ENCODE assay signal across 7 cellular contexts in genomic region chr16:2778692-2778958, GRCh38. TPM values are rescaled to one million over a fixed set of nuclear protein-coding genes. Genes with fewer than 3 reads are reported as not detected.
DNase-seq lines count a peak whose midpoint lies in the region; ATAC-seq and TF ChIP-seq lines count a peak whose summit lies in the region.
"Had no signal": no experiment of that assay in that cellular context is flagged by ENCODE, and none has a peak within 500 bp of the region (broad histone marks: within the 10 kb centered on the region; RNA-seq: fewer than 3 reads in every experiment).

No MANE protein-coding gene starts in this region.

- H3K27me3 ChIP-seq in ovary = no peaks in the 10 kb centered on the region

- peak overlapping the region; percentile 93 for H3K4me3 Mint-ChIP-seq in Calu3 (ENCODE audit: low read depth, unreplicated experiment)
- H3K4me3 Mint-ChIP-seq in activated CD4-positive, alpha-beta memory T cell treated with anti-CD3 and anti-CD28 coated beads, Interleukin-2, amount 10 ng/mL, durations not matched to agents 7 days and 5 days = peak overlapping the region; percentile 88
- peak overlapping the region; percentile 88 to 97 (median 93) for H3K4me3 Mint-ChIP-seq in naive B cell

- TF ChIP-seq EP300 in ovary (IDR thresholded peaks at IDR 0.05) = no peak

- no peaks in the 10 kb centered on the region for H3K36me3 ChIP-seq in ovary

- H3K4me1 ChIP-seq in ovary (ENCODE audit: insufficient read depth) = peaks cover 16% of the 10 kb centered on the region

- no peak for TF ChIP-seq POLR2A in ovary (IDR thresholded peaks at IDR 0.05)

- ATAC-seq in naive B cell (ENCODE audit: low read depth in 2 of 2) (no peak), GM19395 (IDR thresholded peaks at IDR 0.05; ENCODE audit: unreplicated experiment) (no peak)

- BruUV-seq in Calu3 (replicated peaks; lab: Mats Ljungman, UMichigan) = no TSS peak

- H3K9me3 ChIP-seq in ovary = no peaks in the 10 kb centered on the region

- CTCF ChIA-PET in Calu3 (lab: Charles Lee) = interaction anchor here (0.7 to 1.2 kb wide), 2 partner anchors 9 to 45 kb away, joined by 3 read pairs; partner anchors contain the start of gene PRSS33
- CTCF ChIA-PET in activated CD4-positive, alpha-beta memory T cell treated with anti-CD3 and anti-CD28 coated beads, Interleukin-2, amount 10 ng/mL, durations not matched to agents 7 days and 5 days (lab: Charles Lee) = interaction anchor here (0.8 to 2.0 kb wide), 3 partner anchors 90 to 139 kb away, joined by 3 to 14 read pairs (median 3); no protein-coding TSS in a partner anchor

- H3K27me3 Mint-ChIP-seq in Calu3 (ENCODE audit: unreplicated experiment) (no peaks in the 10 kb centered on the region), naive B cell (no peaks in the 10 kb centered on the region)
- no peaks in the 10 kb centered on the region for H3K27me3 Mint-ChIP-seq in activated CD4-positive, alpha-beta memory T cell treated with anti-CD3 and anti-CD28 coated beads, Interleukin-2, amount 10 ng/mL, durations not matched to agents 7 days and 5 days

- H3K27ac ChIP-seq in ovary = peak overlapping the region in 1 of 2 donors; percentile 98

- H3K36me3 Mint-ChIP-seq in Calu3 (ENCODE audit: insufficient read depth, unreplicated experiment) (peaks cover 53% of the 10 kb centered on the region), naive B cell (no peaks in the 10 kb centered on the region)
- H3K36me3 Mint-ChIP-seq in activated CD4-positive, alpha-beta memory T cell treated with anti-CD3 and anti-CD28 coated beads, Interleukin-2, amount 10 ng/mL, durations not matched to agents 7 days and 5 days (ENCODE audit: low read depth) = peaks cover 13% of the 10 kb centered on the region

- TF ChIP-seq CTCF in Calu3 (IDR thresholded peaks at IDR 0.05; ENCODE audit: unreplicated experiment) = no peak
- no peak for TF ChIP-seq CTCF in ovary (IDR thresholded peaks at IDR 0.05)

- peak overlapping the region; percentile 89 for H3K27ac Mint-ChIP-seq in Calu3 (ENCODE audit: unreplicated experiment)
- H3K27ac Mint-ChIP-seq in activated CD4-positive, alpha-beta memory T cell treated with anti-CD3 and anti-CD28 coated beads, Interleukin-2, amount 10 ng/mL, durations not matched to agents 7 days and 5 days = peak overlapping the region; percentile 96
- H3K27ac Mint-ChIP-seq in naive B cell = peak overlapping the region in 5 of 6 donors; percentile 95 to 98 (median 97)

- intact Hi-C loops in Calu3 (cut with micrococcal nuclease; ENCODE audit: unreplicated experiment) = loop anchor here (5.0 kb wide), 2 partner anchors 44 to 59 kb away; no protein-coding TSS in a partner anchor
- intact Hi-C loops in ovary (cut with DNase I) = no loop called here

- DNase-seq in Calu3 (no peak), naive B cell (no peak), ovary (no peak), NCI-H2029 treated with DMSO at 0.1 percent for 48 hours (lab: John Stamatoyannopoulos, UW) (no peak)
- DNase-seq in activated CD4-positive, alpha-beta memory T cell treated with anti-CD3 and anti-CD28 coated beads, Interleukin-2, amount 10 ng/mL, durations not matched to agents 7 days and 5 days = no peak

- POLR2A ChIA-PET in activated CD4-positive, alpha-beta memory T cell treated with anti-CD3 and anti-CD28 coated beads, Interleukin-2, amount 10 ng/mL, durations not matched to agents 7 days and 5 days (lab: Charles Lee) = interaction anchor here (1.0 to 8.1 kb wide), 11 partner anchors 11 to 1358 kb away, joined by 3 to 114 read pairs (median 7); partner anchors contain the start of genes AMDHD2, KCTD5, PRSS27 and SRRM2

- no peak overlapping the region for H3K4me3 ChIP-seq in ovary

- 93 to 96% (median 95%) methylated on average over 12 of the region's 12 CpGs for WGBS in ovary, 3 donors

- H3K4me1 Mint-ChIP-seq in Calu3 (ENCODE audit: low read depth, unreplicated experiment) (peaks cover 11% of the 10 kb centered on the region), naive B cell (peaks cover 14 to 41% (median 23%) of the 10 kb centered on the region in 3 donors)
- H3K4me1 Mint-ChIP-seq in activated CD4-positive, alpha-beta memory T cell treated with anti-CD3 and anti-CD28 coated beads, Interleukin-2, amount 10 ng/mL, durations not matched to agents 7 days and 5 days = peaks cover 25% of the 10 kb centered on the region

- H3K9me3 Mint-ChIP-seq in Calu3 (ENCODE audit: low read depth, unreplicated experiment) (no peaks in the 10 kb centered on the region), naive B cell (no peaks in the 10 kb centered on the region)
- H3K9me3 Mint-ChIP-seq in activated CD4-positive, alpha-beta memory T cell treated with anti-CD3 and anti-CD28 coated beads, Interleukin-2, amount 10 ng/mL, durations not matched to agents 7 days and 5 days = no peaks in the 10 kb centered on the region

RNA-seq across cellular contexts. Expression of gene ELOB, which starts 1.5 kb away (rescaled TPM):
- 269 TPM in 2 replicates for total RNA-seq in Calu3 (2022)
- total RNA-seq in activated CD4-positive, alpha-beta memory T cell treated with anti-CD3 and anti-CD28 coated beads, Interleukin-2, amount 10 ng/mL, durations not matched to agents 7 days and 5 days = 100 to 1,000 TPM; 141 to 150 TPM
- polyA plus RNA-seq in naive B cell (ENCODE audit: low read depth in 6 of 6) = 100 to 1,000 TPM; 159 to 241 (median 203) TPM
- total RNA-seq in ovary = 100 to 1,000 TPM; 136 to 498 (median 172) TPM
- polyA plus RNA-seq in ovary = 100 to 1,000 TPM in 1 of 2 donors, 1 to 10 TPM in 1; 8.9 to 385 TPM

RNA-seq across cellular contexts. Expression of gene PRSS33, which starts 8.7 kb away (rescaled TPM):
- 7.9 and 13.2 TPM in 2 replicates for total RNA-seq in Calu3 (2022)
- not detected for total RNA-seq in activated CD4-positive, alpha-beta memory T cell treated with anti-CD3 and anti-CD28 coated beads, Interleukin-2, amount 10 ng/mL, durations not matched to agents 7 days and 5 days
- not detected for polyA plus RNA-seq in naive B cell (ENCODE audit: low read depth in 6 of 6)
- total RNA-seq in ovary = 10 to 100 TPM in 1 of 7 donors, 1 to 10 TPM in 1, under 1 TPM in 3, not detected in 2; 0.36 to 26.8 (median 0.82) TPM
- polyA plus RNA-seq in ovary = not detected
- total RNA-seq: myocyte had no signal

RNA-seq across cellular contexts. Expression of gene PRSS41, which starts 19.6 kb away (rescaled TPM):
- total RNA-seq in Calu3 (2022) (not detected in 2 replicates), ovary (under 1 TPM in 1 of 7 donors, not detected in 6; 0.20 TPM)
- total RNA-seq in activated CD4-positive, alpha-beta memory T cell treated with anti-CD3 and anti-CD28 coated beads, Interleukin-2, amount 10 ng/mL, durations not matched to agents 7 days and 5 days = not detected
- polyA plus RNA-seq in naive B cell (ENCODE audit: low read depth in 6 of 6) (not detected), ovary (not detected)
- total RNA-seq: myocyte had no signal

RNA-seq across cellular contexts. Expression of gene SRRM2, which starts 26.2 kb away (rescaled TPM):
- total RNA-seq in Calu3 (2022) (870 and 905 TPM in 2 replicates), ovary (100 to 1,000 TPM; 300 to 736 (median 470) TPM)
- 100 to 1,000 TPM; 520 to 539 TPM for total RNA-seq in activated CD4-positive, alpha-beta memory T cell treated with anti-CD3 and anti-CD28 coated beads, Interleukin-2, amount 10 ng/mL, durations not matched to agents 7 days and 5 days
- polyA plus RNA-seq in naive B cell (ENCODE audit: low read depth in 6 of 6) (100 to 1,000 TPM in 1 of 6 donors, 10 to 100 TPM in 5; 25.0 to 147 (median 45.1) TPM), ovary (100 to 1,000 TPM; 524 to 602 TPM)

RNA-seq across cellular contexts. Expression of gene PRSS21, which starts 38.4 kb away (rescaled TPM):
- total RNA-seq in Calu3 (2022) (not detected in 2 replicates), ovary (1 to 10 TPM in 3 of 7 donors, under 1 TPM in 1, not detected in 3; 0.87 to 9.3 (median 2.4) TPM)
- 1 to 10 TPM; 3.0 to 4.0 TPM for total RNA-seq in activated CD4-positive, alpha-beta memory T cell treated with anti-CD3 and anti-CD28 coated beads, Interleukin-2, amount 10 ng/mL, durations not matched to agents 7 days and 5 days
- polyA plus RNA-seq in naive B cell (ENCODE audit: low read depth in 6 of 6) (1 to 10 TPM in 4 of 6 donors, under 1 TPM in 1, not detected in 1; 0.51 to 4.4 (median 1.9) TPM), ovary (under 1 TPM in 1 of 2 donors, not detected in 1; 0.53 TPM)
- total RNA-seq: myocyte had no signal
